20 cellular contexts compared by ENCODE assay signal in genomic region chr10:6314620-6315205, GRCh38.
DNase-seq lines count a peak whose midpoint lies in the region; ATAC-seq and TF ChIP-seq lines count a peak whose summit lies in the region.
"Had no signal": no experiment of that assay in that cellular context is flagged by ENCODE, and none has a peak within 500 bp of the region (broad histone marks: within the 10 kb centered on the region; RNA-seq: fewer than 3 reads in every experiment).

No MANE protein-coding gene starts in this region.

- 51% methylated on average over 9 of the region's 9 CpGs for WGBS in hepatocyte (ENCODE audit: low lambda C conversion rate, missing lambda C conversion rate)

- H3K27me3 Mint-ChIP-seq in Calu3 (ENCODE audit: unreplicated experiment), result no peaks in the 10 kb centered on the region
- H3K27me3 Mint-ChIP-seq in activated CD8-positive, alpha-beta T cell treated with anti-CD3 and anti-CD28 coated beads for 36 hours, result no peaks in the 10 kb centered on the region
- H3K27me3 Mint-ChIP-seq: activated naive CD8-positive, alpha-beta T cell treated with anti-CD3 and anti-CD28 coated beads for 36 hours; CD4-positive, CD25-positive, alpha-beta regulatory T cell; T-helper 17 cell had no signal

- H3K27me3 ChIP-seq in PC-3 (ENCODE audit: low read length) (no peaks in the 10 kb centered on the region), hepatocyte (no peaks in the 10 kb centered on the region)
- H3K27me3 ChIP-seq: dorsolateral prefrontal cortex, tibial nerve had no signal

- POLR2A ChIA-PET in PC-3 (lab: Charles Lee; ENCODE audit: unreplicated experiment), result interaction anchor here (0.5 kb wide), 1 partner anchor 112 kb away, joined by 3 read pairs; no protein-coding TSS in a partner anchor
- POLR2A ChIA-PET in activated CD8-positive, alpha-beta T cell treated with anti-CD3 and anti-CD28 coated beads for 36 hours (lab: Charles Lee), result no interaction called here

- peak overlapping the region; percentile 66 for H3K4me3 Mint-ChIP-seq in Calu3 (ENCODE audit: low read depth, unreplicated experiment)
- no peak overlapping the region for H3K4me3 Mint-ChIP-seq in activated CD8-positive, alpha-beta T cell treated with anti-CD3 and anti-CD28 coated beads for 36 hours
- H3K4me3 Mint-ChIP-seq: activated naive CD8-positive, alpha-beta T cell treated with anti-CD3 and anti-CD28 coated beads for 36 hours; CD4-positive, CD25-positive, alpha-beta regulatory T cell; nephron; T-helper 17 cell; WTC11 had no signal

- peak overlapping the region; percentile 59 for H2AFZ ChIP-seq in PC-3 (ENCODE audit: low read length)
- no peak overlapping the region for H2AFZ ChIP-seq in hepatocyte

- peak; percentile 91 for ATAC-seq in PC-3
- no peak for ATAC-seq in activated CD8-positive, alpha-beta T cell treated with anti-CD3 and anti-CD28 coated beads for 36 hours
- ATAC-seq: T-helper 17 cell, WTC11 had no signal

- H3K36me3 ChIP-seq in PC-3 (ENCODE audit: low read depth, low read length) (no peaks in the 10 kb centered on the region), hepatocyte (replicated peaks; ENCODE audit: insufficient read depth, low read depth) (no peaks in the 10 kb centered on the region)
- H3K36me3 ChIP-seq: tibial nerve had no signal

- H3K9me2 ChIP-seq in PC-3 (replicated peaks; ENCODE audit: low read length), result no peaks in the 10 kb centered on the region
- H3K9me2 ChIP-seq in hepatocyte (replicated peaks; ENCODE audit: insufficient read depth), result no peaks in the 10 kb centered on the region

- DNase-seq in Calu3 (peak; percentile 79), PC-3 (peak; percentile 63), hepatocyte (ENCODE audit: low spot score) (peak; percentile 77), renal cortical epithelial cell (ENCODE audit: low read depth) (peak; percentile 86), NCI-H1417 treated with DMSO at 0.1 percent for 48 hours (lab: John Stamatoyannopoulos, UW) (no peak), HUDEP-2 (lab: John Stamatoyannopoulos, UW; ENCODE audit: unreplicated experiment in 76 of 76) (no peak), NCI-H1694 (lab: John Stamatoyannopoulos, UW) (no peak)
- no peak for DNase-seq in activated CD8-positive, alpha-beta T cell treated with anti-CD3 and anti-CD28 coated beads for 36 hours
- DNase-seq: activated naive CD8-positive, alpha-beta T cell treated with anti-CD3 and anti-CD28 coated beads for 36 hours; CD4-positive, CD25-positive, alpha-beta regulatory T cell; DMS79; dorsolateral prefrontal cortex; Kasumi-1; mesenchymal stem cell; NCI-H226; SIG-M5; T-helper 17 cell had no signal

- H3K79me2 ChIP-seq in PC-3 (ENCODE audit: low read length) (no peaks in the 10 kb centered on the region), hepatocyte (no peaks in the 10 kb centered on the region)

- H3K27ac ChIP-seq in PC-3 (ENCODE audit: low read length) (peak overlapping the region; percentile 89), hepatocyte (peak overlapping the region; percentile 89)
- H3K27ac ChIP-seq: tibial nerve had no signal

- H3K4me2 ChIP-seq in PC-3 (ENCODE audit: low read length), result peak overlapping the region; percentile 68
- H3K4me2 ChIP-seq in hepatocyte, result peak overlapping the region; percentile 33

- CTCF ChIA-PET in Calu3 (lab: Charles Lee), result interaction anchor here (0.7 to 2.5 kb wide), 9 partner anchors 13 to 112 kb away, joined by 3 to 13 read pairs (median 4); partner anchors contain the start of gene PFKFB3
- CTCF ChIA-PET in PC-3 (lab: Charles Lee), result no interaction called here
- CTCF ChIA-PET in activated CD8-positive, alpha-beta T cell treated with anti-CD3 and anti-CD28 coated beads for 36 hours (lab: Charles Lee), result interaction anchor here (1.7 kb wide), 1 partner anchor 15 kb away, joined by 4 read pairs; no protein-coding TSS in a partner anchor

- H3K4me1 ChIP-seq in PC-3 (ENCODE audit: insufficient read depth, low read length) (peaks cover 22% of the 10 kb centered on the region), hepatocyte (ENCODE audit: insufficient read depth) (peaks cover 28% of the 10 kb centered on the region)
- H3K4me1 ChIP-seq: tibial nerve had no signal

- H3K4me3 ChIP-seq in PC-3 (ENCODE audit: low read length) (peak overlapping the region; percentile 38; the same call in 1 of the 2 replicates), hepatocyte (no peak overlapping the region)
- H3K4me3 ChIP-seq: dorsolateral prefrontal cortex, tibial nerve had no signal

- H4K20me1 ChIP-seq in PC-3 (ENCODE audit: low read length), result no peaks in the 10 kb centered on the region
- H4K20me1 ChIP-seq in hepatocyte (ENCODE audit: insufficient read depth, poor library complexity, severe bottlenecking), result no peaks in the 10 kb centered on the region

- peak overlapping the region; percentile 95 for H3K27ac Mint-ChIP-seq in Calu3 (ENCODE audit: unreplicated experiment)
- no peak overlapping the region for H3K27ac Mint-ChIP-seq in activated CD8-positive, alpha-beta T cell treated with anti-CD3 and anti-CD28 coated beads for 36 hours
- H3K27ac Mint-ChIP-seq: activated naive CD8-positive, alpha-beta T cell treated with anti-CD3 and anti-CD28 coated beads for 36 hours; nephron; T-helper 17 cell; WTC11 had no signal

- H3K4me1 Mint-ChIP-seq in Calu3 (ENCODE audit: low read depth, unreplicated experiment), result peaks cover 59% of the 10 kb centered on the region
- H3K4me1 Mint-ChIP-seq in activated CD8-positive, alpha-beta T cell treated with anti-CD3 and anti-CD28 coated beads for 36 hours (ENCODE audit: low read depth), result peaks cover 8% of the 10 kb centered on the region
- H3K4me1 Mint-ChIP-seq: CD4-positive, CD25-positive, alpha-beta regulatory T cell had no signal

- intact Hi-C loops in Calu3 (cut with micrococcal nuclease; ENCODE audit: unreplicated experiment) (loop anchor here (1.0 to 2.0 kb wide), 3 partner anchors 16 to 71 kb away; no protein-coding TSS in a partner anchor), PC-3 (cut with micrococcal nuclease) (no loop called here)
- intact Hi-C loops in activated CD8-positive, alpha-beta T cell treated with anti-CD3 and anti-CD28 coated beads for 36 hours (cut with micrococcal nuclease), result no loop called here

- TF ChIP-seq CTCF in Calu3 (IDR thresholded peaks at IDR 0.05; ENCODE audit: unreplicated experiment) (no peak), PC-3 (conservative IDR thresholded peaks at IDR 0.05; ENCODE audit: low read depth, low read length) (no peak), hepatocyte (IDR thresholded peaks at IDR 0.05; ENCODE audit: poor library complexity) (no peak)
- no peak for TF ChIP-seq CTCF in activated CD8-positive, alpha-beta T cell treated with anti-CD3 and anti-CD28 coated beads for 36 hours (IDR thresholded peaks at IDR 0.05)

- BruUV-seq in Calu3 (replicated peaks; lab: Mats Ljungman, UMichigan), result no TSS peak
- no TSS peak for BruUV-seq in PC-3 (replicated peaks; lab: Mats Ljungman, UMichigan)

- H3K9me3 ChIP-seq in PC-3 (ENCODE audit: low read length) (no peaks in the 10 kb centered on the region), hepatocyte (ENCODE audit: low read depth) (no peaks in the 10 kb centered on the region)
- H3K9me3 ChIP-seq: tibial nerve had no signal

- peak overlapping the region; percentile 42 for H3K9ac ChIP-seq in PC-3 (ENCODE audit: low read length)

- H3K36me3 Mint-ChIP-seq in Calu3 (ENCODE audit: insufficient read depth, unreplicated experiment), result peaks cover 7% of the 10 kb centered on the region
- H3K36me3 Mint-ChIP-seq in activated CD8-positive, alpha-beta T cell treated with anti-CD3 and anti-CD28 coated beads for 36 hours (ENCODE audit: low read depth), result peaks cover 4% of the 10 kb centered on the region

- no peaks in the 10 kb centered on the region for H3F3A ChIP-seq in PC-3 (ENCODE audit: low read length, unreplicated experiment)

- no peaks in the 10 kb centered on the region for H3K9me3 Mint-ChIP-seq in Calu3 (ENCODE audit: low read depth, unreplicated experiment)
- H3K9me3 Mint-ChIP-seq in activated CD8-positive, alpha-beta T cell treated with anti-CD3 and anti-CD28 coated beads for 36 hours, result no peaks in the 10 kb centered on the region
- H3K9me3 Mint-ChIP-seq: activated naive CD8-positive, alpha-beta T cell treated with anti-CD3 and anti-CD28 coated beads for 36 hours; nephron had no signal

Comparison
In these comparisons a context has a peak if more than half of its experiments do, and no peak if none do; other contexts are left out.
1. DNase-seq: peak in Calu3 (single experiment), PC-3 (single experiment), hepatocyte (single experiment) and renal cortical epithelial cell (single experiment); none in NCI-H1417 treated with DMSO at 0.1 percent for 48 hours (single experiment), HUDEP-2 (0 of 76), activated CD8-positive, alpha-beta T cell treated with anti-CD3 and anti-CD28 coated beads for 36 hours (single experiment) and NCI-H1694 (single experiment).